Comparison of ENCODE assay signal across 18 cellular contexts in the genomic region with DNA sequence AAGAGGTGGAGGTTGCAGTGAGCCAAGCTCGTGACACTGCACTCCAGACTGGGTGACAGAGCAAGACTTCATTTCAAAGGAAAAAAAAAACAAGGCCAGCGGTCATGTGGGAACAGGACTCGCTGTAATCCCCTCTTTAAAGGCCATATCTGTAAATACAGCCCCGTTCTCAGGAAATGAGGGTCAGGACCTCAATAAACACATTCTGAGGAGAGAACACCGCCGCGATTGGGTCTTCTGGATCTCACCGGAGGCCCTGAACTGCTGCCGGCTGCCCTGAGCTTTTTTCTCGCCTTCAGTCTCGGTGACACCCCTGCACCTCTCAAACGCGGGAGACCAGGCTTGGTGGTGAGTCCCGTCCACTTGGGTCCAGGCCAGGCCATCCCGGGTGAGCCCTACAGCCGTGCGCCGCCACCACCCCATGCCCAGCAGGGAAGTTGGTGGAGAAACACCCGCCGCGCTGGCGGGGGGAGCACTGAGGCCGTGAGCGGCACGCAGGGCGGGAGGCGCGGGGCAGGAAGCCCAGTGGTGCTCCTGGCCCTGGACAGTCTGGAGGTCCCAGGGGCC. TPM values are rescaled to one million over a fixed set of nuclear protein-coding genes. Genes with fewer than 3 reads are reported as not detected.
DNase-seq lines count a peak whose midpoint lies in the region; ATAC-seq, FAIRE-seq and TF ChIP-seq lines count a peak whose summit lies in the region.
"Had no signal": no experiment of that assay in that cellular context is flagged by ENCODE, and none has a peak within 500 bp of the region (broad histone marks: within the 10 kb centered on the region; RNA-seq: fewer than 3 reads in every experiment).

No MANE protein-coding gene starts in this region.

- FAIRE-seq in endothelial cell of umbilical vein (lab: Jason Lieb, UNC) = no peak

- H3K27me3 ChIP-seq in heart left ventricle (peaks cover 0 to 12% (median 0%) of the 10 kb centered on the region in 9 donors), right atrium auricular region (no peaks in the 10 kb centered on the region), endothelial cell of umbilical vein (ENCODE audit: control insufficient read depth in 2 of 2, insufficient read depth in 2 of 2, low read length in 2 of 2) (no peaks in the 10 kb centered on the region)
- H3K27me3 ChIP-seq: uterus had no signal

- no peaks in the 10 kb centered on the region for H4K20me1 ChIP-seq in endothelial cell of umbilical vein (replicated peaks; ENCODE audit: control insufficient read depth, extremely low read depth, insufficient read depth, low read length)

- H3K4me3 ChIP-seq in heart left ventricle (peak overlapping the region in 1 of 12 donors; percentile 4), right atrium auricular region (no peak overlapping the region), endothelial cell of umbilical vein (replicated peaks in 1 of 3; ENCODE audit: insufficient read depth in 1 of 3, low read depth in 1 of 3, low read length in 3 of 3) (no peak overlapping the region)
- H3K4me3 ChIP-seq: gastroesophageal sphincter, PC-9, SK-N-MC, uterus had no signal

- TF ChIP-seq CTCF in heart left ventricle (IDR thresholded peaks at IDR 0.05) (no peak), right atrium auricular region (IDR thresholded peaks at IDR 0.05) (no peak), endothelial cell of umbilical vein (IDR thresholded peaks at IDR 0.05; ENCODE audit: extremely low read depth in 1 of 2, insufficient read depth in 1 of 2, low read depth in 1 of 2, low read length in 2 of 2) (no peak), nephron progenitor cell (IDR thresholded peaks at IDR 0.05) (no peak)

- H3K4me1 Mint-ChIP-seq in nephron progenitor cell = peaks cover 11% of the 10 kb centered on the region

- H3K27ac ChIP-seq in heart left ventricle = no peak overlapping the region
- no peak overlapping the region for H3K27ac ChIP-seq in right atrium auricular region
- H3K27ac ChIP-seq in endothelial cell of umbilical vein (ENCODE audit: insufficient read depth, low read depth, low read length) = no peak overlapping the region
- H3K27ac ChIP-seq: gastroesophageal sphincter, PC-9, SK-N-MC, uterus had no signal

- no TSS peak for BruUV-seq in endothelial cell of umbilical vein (replicated peaks; lab: Mats Ljungman, UMichigan)

- POLR2A ChIA-PET in endothelial cell of umbilical vein (lab: Charles Lee) = no interaction called here

- H3K9ac ChIP-seq in endothelial cell of umbilical vein (replicated peaks; ENCODE audit: extremely low read depth, insufficient read depth, low read length) = no peak overlapping the region

- H3K9me3 ChIP-seq in heart left ventricle (no peaks in the 10 kb centered on the region), right atrium auricular region (no peaks in the 10 kb centered on the region), endothelial cell of umbilical vein (replicated peaks; ENCODE audit: control insufficient read depth, insufficient read depth, low read length) (no peaks in the 10 kb centered on the region)
- H3K9me3 ChIP-seq: gastroesophageal sphincter, uterus had no signal

- H3K4me1 ChIP-seq in heart left ventricle (peaks cover 0 to 7% (median under 1%) of the 10 kb centered on the region in 12 donors), right atrium auricular region (peaks cover 0 to 7% of the 10 kb centered on the region in 2 donors), endothelial cell of umbilical vein (ENCODE audit: control insufficient read depth, extremely low read depth, insufficient read depth, low read length) (peaks cover 4% of the 10 kb centered on the region)
- H3K4me1 ChIP-seq: gastroesophageal sphincter, uterus had no signal

- no peaks in the 10 kb centered on the region for H3K9me3 Mint-ChIP-seq in nephron progenitor cell
- H3K9me3 Mint-ChIP-seq: CD4-positive, alpha-beta T cell had no signal

- TF ChIP-seq POLR2A in heart left ventricle (IDR thresholded peaks at IDR 0.05) (no peak), endothelial cell of umbilical vein (IDR thresholded peaks at IDR 0.05; ENCODE audit: low read depth, low read length) (no peak)

- no peaks in the 10 kb centered on the region for H3K79me2 ChIP-seq in endothelial cell of umbilical vein (ENCODE audit: control insufficient read depth, insufficient read depth, low read length)

- 38 to 53% (median 46%) methylated on average over 28 of the region's 28 CpGs for WGBS in heart left ventricle, 4 donors

- H3K36me3 Mint-ChIP-seq in nephron progenitor cell (ENCODE audit: low read depth) = no peaks in the 10 kb centered on the region

- no peak overlapping the region for H2AFZ ChIP-seq in endothelial cell of umbilical vein (ENCODE audit: low read depth, low read length)
- H2AFZ ChIP-seq: PC-9 had no signal

- peaks cover 30% of the 10 kb centered on the region for H3K27me3 Mint-ChIP-seq in nephron progenitor cell (ENCODE audit: low read depth, poor library complexity)

- H3K9me1 ChIP-seq in endothelial cell of umbilical vein (replicated peaks; ENCODE audit: control insufficient read depth, extremely low read depth, insufficient read depth, low read length) = no peaks in the 10 kb centered on the region

- H3K4me2 ChIP-seq in endothelial cell of umbilical vein (ENCODE audit: insufficient read depth, low read length) = no peak overlapping the region
- H3K4me2 ChIP-seq: PC-9 had no signal

- H3K36me3 ChIP-seq in heart left ventricle (no peaks in the 10 kb centered on the region), right atrium auricular region (no peaks in the 10 kb centered on the region), endothelial cell of umbilical vein (ENCODE audit: control insufficient read depth in 2 of 2, extremely low read depth in 1 of 2, insufficient read depth in 2 of 2, low read length in 2 of 2) (no peaks in the 10 kb centered on the region)
- H3K36me3 ChIP-seq: gastroesophageal sphincter, uterus had no signal

- intact Hi-C loops in heart left ventricle (cut with DNase I) = no loop called here
- intact Hi-C loops in endothelial cell of umbilical vein (cut with micrococcal nuclease) = no loop called here

- no peak overlapping the region for H3K4me3 Mint-ChIP-seq in nephron progenitor cell
- H3K4me3 Mint-ChIP-seq: CD4-positive, alpha-beta T cell had no signal

- CTCF ChIA-PET in endothelial cell of umbilical vein (lab: Charles Lee) = interaction anchor here (1.0 kb wide), 1 partner anchor 10 kb away, joined by 4 read pairs; no protein-coding TSS in a partner anchor

- peak overlapping the region; percentile 45 for H3K27ac Mint-ChIP-seq in nephron progenitor cell
- H3K27ac Mint-ChIP-seq: CD4-positive, alpha-beta T cell had no signal

- DNase-seq in heart left ventricle (no peak), right atrium auricular region (ENCODE audit: low spot score) (no peak), endothelial cell of umbilical vein (ENCODE audit: low read depth, low spot score) (peak; percentile 58), nephron progenitor cell (no peak), AG20443 (ENCODE audit: low spot score) (no peak), germinal center (ENCODE audit: low spot score) (no peak), NCI-H2107 (lab: John Stamatoyannopoulos, UW) (no peak)
- no peak for DNase-seq in stimulated activated naive CD4-positive, alpha-beta T cell (lab: John Stamatoyannopoulos, UW)
- DNase-seq: activated CD4-positive, CD25-positive, alpha-beta regulatory T cell treated with anti-CD3 and anti-CD28 coated beads, Interleukin-2, amount 50 U/mL, for 72 hours; DMS79; NCI-H1694; NCI-H2227 treated with DMSO at 0.1 percent for 48 hours; occipital lobe; PC-9; uterus had no signal

- ATAC-seq in heart left ventricle = peak in 3 of 4 donors; percentile 24 to 39 (median 27)
- ATAC-seq: gastroesophageal sphincter had no signal

- dilution Hi-C loops in endothelial cell of umbilical vein (cut with MboI; ENCODE audit: extremely low pct_ligation_motif_present, low sequenced_read_pairs) = no loop called here

RNA-seq across cellular contexts. Expression of gene SLC25A10, which starts 28.4 kb away (rescaled TPM):
- total RNA-seq in heart left ventricle (10 to 100 TPM in 2 of 9 donors, 1 to 10 TPM in 7; 7.0 to 13.6 (median 8.2) TPM), right atrium auricular region (10 to 100 TPM in 1 of 2 donors, 1 to 10 TPM in 1; 6.6 to 18.2 TPM), endothelial cell of umbilical vein (16.7 and 17.2 TPM in 2 replicates)
- polyA plus RNA-seq in heart left ventricle (10 to 100 TPM; 10.8 to 17.9 TPM), endothelial cell of umbilical vein (16.7 and 22.4 TPM in 2 replicates)
- 12.2 and 16.1 TPM in 2 replicates for polyA plus RNA-seq in endothelial cell of umbilical vein (2011; cell fraction: cytosol; rRNA removed)
- polyA plus RNA-seq in endothelial cell of umbilical vein (2011; cell fraction: nucleus; rRNA removed) = 14.9 and 20.6 TPM in 2 replicates
- polyA plus RNA-seq in endothelial cell of umbilical vein (2012) = 12.2 and 13.1 TPM in 2 replicates
- 3.9 and 7.1 TPM in 2 replicates for polyA minus RNA-seq in endothelial cell of umbilical vein
- 28.5 TPM for polyA minus RNA-seq in endothelial cell of umbilical vein (2011; cell fraction: cytosol; rRNA and poly(A)+ RNA removed)
- 2.5 and 9.9 TPM in 2 replicates for polyA minus RNA-seq in endothelial cell of umbilical vein (2011; cell fraction: nucleus; rRNA and poly(A)+ RNA removed)

RNA-seq across cellular contexts. Expression of gene MRPL12, which starts 37.3 kb away (rescaled TPM):
- total RNA-seq in heart left ventricle (100 to 1,000 TPM in 8 of 9 donors, 10 to 100 TPM in 1; 98.8 to 182 (median 133) TPM), right atrium auricular region (100 to 1,000 TPM in 1 of 2 donors, 10 to 100 TPM in 1; 87.9 to 127 TPM), endothelial cell of umbilical vein (89.2 and 91.9 TPM in 2 replicates)
- polyA plus RNA-seq in heart left ventricle (100 to 1,000 TPM; 343 to 525 TPM), endothelial cell of umbilical vein (99.9 and 126 TPM in 2 replicates)
- 120 and 135 TPM in 2 replicates for polyA plus RNA-seq in endothelial cell of umbilical vein (2011; cell fraction: cytosol; rRNA removed)
- polyA plus RNA-seq in endothelial cell of umbilical vein (2011; cell fraction: nucleus; rRNA removed) = 45.8 and 46.0 TPM in 2 replicates
- 81.3 and 84.8 TPM in 2 replicates for polyA plus RNA-seq in endothelial cell of umbilical vein (2012)
- polyA minus RNA-seq in endothelial cell of umbilical vein = 24.4 and 26.4 TPM in 2 replicates
- polyA minus RNA-seq in endothelial cell of umbilical vein (2011; cell fraction: cytosol; rRNA and poly(A)+ RNA removed) = 75.7 TPM
- 6.5 and 11.1 TPM in 2 replicates for polyA minus RNA-seq in endothelial cell of umbilical vein (2011; cell fraction: nucleus; rRNA and poly(A)+ RNA removed)

RNA-seq across cellular contexts. Expression of gene HGS, which starts 56.7 kb away (rescaled TPM):
- 10 to 100 TPM; 37.4 to 90.8 (median 40.3) TPM for total RNA-seq in heart left ventricle
- 10 to 100 TPM; 53.8 to 81.4 TPM for polyA plus RNA-seq in heart left ventricle
- total RNA-seq in right atrium auricular region = 10 to 100 TPM; 33.7 to 59.5 TPM
- total RNA-seq in endothelial cell of umbilical vein = 150 and 166 TPM in 2 replicates
- 191 and 229 TPM in 2 replicates for polyA plus RNA-seq in endothelial cell of umbilical vein
- 70.8 and 89.7 TPM in 2 replicates for polyA plus RNA-seq in endothelial cell of umbilical vein (2011; cell fraction: cytosol; rRNA removed)
- 602 and 650 TPM in 2 replicates for polyA plus RNA-seq in endothelial cell of umbilical vein (2011; cell fraction: nucleus; rRNA removed)
- 100 and 114 TPM in 2 replicates for polyA plus RNA-seq in endothelial cell of umbilical vein (2012)
- polyA minus RNA-seq in endothelial cell of umbilical vein = 104 and 152 TPM in 2 replicates
- 38.8 TPM for polyA minus RNA-seq in endothelial cell of umbilical vein (2011; cell fraction: cytosol; rRNA and poly(A)+ RNA removed)
- polyA minus RNA-seq in endothelial cell of umbilical vein (2011; cell fraction: nucleus; rRNA and poly(A)+ RNA removed) = 120 and 170 TPM in 2 replicates

RNA-seq across cellular contexts. Expression of gene ARL16, which starts 56.9 kb away (rescaled TPM):
- total RNA-seq in heart left ventricle = 10 to 100 TPM; 10.2 to 22.3 (median 13.3) TPM
- polyA plus RNA-seq in heart left ventricle = 10 to 100 TPM; 22.4 to 23.6 TPM
- total RNA-seq in right atrium auricular region = 10 to 100 TPM; 20.3 to 22.2 TPM
- total RNA-seq in endothelial cell of umbilical vein = 40.5 and 41.4 TPM in 2 replicates
- 55.5 and 71.7 TPM in 2 replicates for polyA plus RNA-seq in endothelial cell of umbilical vein
- polyA plus RNA-seq in endothelial cell of umbilical vein (2011; cell fraction: cytosol; rRNA removed) = 67.4 and 79.5 TPM in 2 replicates
- polyA plus RNA-seq in endothelial cell of umbilical vein (2011; cell fraction: nucleus; rRNA removed) = 66.7 and 79.3 TPM in 2 replicates
- 42.1 and 44.0 TPM in 2 replicates for polyA plus RNA-seq in endothelial cell of umbilical vein (2012)
- polyA minus RNA-seq in endothelial cell of umbilical vein = 29.3 and 29.5 TPM in 2 replicates
- polyA minus RNA-seq in endothelial cell of umbilical vein (2011; cell fraction: cytosol; rRNA and poly(A)+ RNA removed) = 10.9 TPM
- 12.7 and 14.1 TPM in 2 replicates for polyA minus RNA-seq in endothelial cell of umbilical vein (2011; cell fraction: nucleus; rRNA and poly(A)+ RNA removed)
